ENCODE assay signal across 16 cellular contexts in the genomic region with DNA sequence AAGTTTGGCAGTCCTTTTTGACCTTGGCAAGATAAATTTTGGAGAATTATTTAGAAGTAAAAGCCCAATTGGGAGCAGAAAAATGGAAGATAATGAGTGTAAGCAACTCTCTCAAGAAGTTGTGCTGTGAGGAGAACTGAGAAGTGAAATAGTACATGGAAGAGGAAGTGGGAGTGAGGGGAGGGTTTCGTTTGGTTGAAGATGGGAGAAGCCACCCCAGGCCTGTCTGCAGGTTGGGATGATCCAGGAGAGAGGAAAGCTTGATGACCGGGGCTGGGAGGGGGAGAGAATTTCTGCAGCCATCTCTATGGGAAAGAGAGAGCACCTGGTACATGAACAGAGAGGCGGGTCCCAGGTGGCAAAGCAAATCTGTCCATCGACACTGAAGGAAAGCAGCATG. TPM values are rescaled to one million over a fixed set of nuclear protein-coding genes. Genes with fewer than 3 reads are reported as not detected.
"Had no signal": no experiment of that assay in that cellular context is flagged by ENCODE, and none has a peak within 500 bp of the region (broad histone marks: within the 10 kb centered on the region; RNA-seq: fewer than 3 reads in every experiment).

No MANE protein-coding gene starts in this region.

- H3K4me1 Mint-ChIP-seq: activated CD4-positive, alpha-beta memory T cell treated with anti-CD3 and anti-CD28 coated beads, Interleukin-2, amount 10 ng/mL, durations not matched to agents 7 days and 5 days; activated CD8-positive, alpha-beta memory T cell treated with anti-CD3 and anti-CD28 coated beads, Interleukin-2, amount 10 ng/mL, durations not matched to agents 7 days and 5 days; stimulated activated naive CD8-positive, alpha-beta T cell treated with anti-CD3 and anti-CD28 coated beads, Interleukin-15, amount 100 ng/mL, for 72 hours had no signal

- DNase-seq: activated B cell treated with CpG ODN at 0.5 μM for 24 hours; activated CD4-positive, alpha-beta memory T cell treated with anti-CD3 and anti-CD28 coated beads, Interleukin-2, amount 10 ng/mL, durations not matched to agents 7 days and 5 days; activated CD4-positive, alpha-beta T cell treated with anti-CD3 and anti-CD28 coated beads for 4 hours; activated CD8-positive, alpha-beta memory T cell treated with anti-CD3 and anti-CD28 coated beads, Interleukin-2, amount 10 ng/mL, durations not matched to agents 7 days and 5 days; effector memory CD8-positive, alpha-beta T cell; esophagus squamous epithelium; stimulated activated naive CD8-positive, alpha-beta T cell treated with anti-CD3 and anti-CD28 coated beads, Interleukin-15, amount 100 ng/mL, for 72 hours had no signal

- H3K27ac ChIP-seq: cardiac muscle cell, esophagus squamous epithelium, prostate gland, suprapubic skin had no signal

- H3K4me1 ChIP-seq: esophagus squamous epithelium, prostate gland, suprapubic skin had no signal

- H3K9me3 ChIP-seq: esophagus squamous epithelium, prostate gland, right atrium auricular region, suprapubic skin had no signal

- H3K4me3 ChIP-seq: cardiac muscle cell, esophagus squamous epithelium, prostate gland, right atrium auricular region, suprapubic skin had no signal

- H3K36me3 Mint-ChIP-seq: activated CD8-positive, alpha-beta memory T cell treated with anti-CD3 and anti-CD28 coated beads, Interleukin-2, amount 10 ng/mL, durations not matched to agents 7 days and 5 days; activated naive CD8-positive, alpha-beta T cell; memory B cell; type B pancreatic cell had no signal

- ATAC-seq: activated CD8-positive, alpha-beta memory T cell treated with anti-CD3 and anti-CD28 coated beads, Interleukin-2, amount 10 ng/mL, durations not matched to agents 7 days and 5 days; effector memory CD8-positive, alpha-beta T cell; stimulated activated naive CD8-positive, alpha-beta T cell treated with anti-CD3 and anti-CD28 coated beads, Interleukin-15, amount 100 ng/mL, for 72 hours had no signal

- H3K27me3 ChIP-seq: cardiac muscle cell, right atrium auricular region had no signal

- H3K4me3 Mint-ChIP-seq: activated B cell treated with CpG ODN at 0.5 μM for 24 hours; activated CD4-positive, alpha-beta memory T cell treated with anti-CD3 and anti-CD28 coated beads, Interleukin-2, amount 10 ng/mL, durations not matched to agents 7 days and 5 days; activated CD8-positive, alpha-beta memory T cell treated with anti-CD3 and anti-CD28 coated beads, Interleukin-2, amount 10 ng/mL, durations not matched to agents 7 days and 5 days; activated naive CD8-positive, alpha-beta T cell; effector memory CD8-positive, alpha-beta T cell; memory B cell; stimulated activated naive CD8-positive, alpha-beta T cell treated with anti-CD3 and anti-CD28 coated beads, Interleukin-15, amount 100 ng/mL, for 72 hours; T-helper 2 cell treated with Interferon-gamma antibody and Interleukin-4, amounts not matched to agents 5 μg/mL and 100 μg/mL, for 36 hours; type B pancreatic cell had no signal

- H3K36me3 ChIP-seq: cardiac muscle cell, esophagus squamous epithelium, prostate gland, right atrium auricular region, suprapubic skin had no signal

- H3K27ac Mint-ChIP-seq: activated B cell treated with CpG ODN at 0.5 μM for 24 hours; activated CD4-positive, alpha-beta memory T cell treated with anti-CD3 and anti-CD28 coated beads, Interleukin-2, amount 10 ng/mL, durations not matched to agents 7 days and 5 days; activated CD8-positive, alpha-beta memory T cell treated with anti-CD3 and anti-CD28 coated beads, Interleukin-2, amount 10 ng/mL, durations not matched to agents 7 days and 5 days; activated naive CD8-positive, alpha-beta T cell; effector memory CD8-positive, alpha-beta T cell; memory B cell; T-helper 2 cell treated with Interferon-gamma antibody and Interleukin-4, amounts not matched to agents 5 μg/mL and 100 μg/mL, for 36 hours; type B pancreatic cell had no signal

RNA-seq across cellular contexts. Expression of gene CLIC6, which starts 45.3 kb away (rescaled TPM):
- total RNA-seq: activated B cell treated with CpG ODN at 0.5 μM for 24 hours, cardiac muscle cell, dermis microvascular lymphatic vessel endothelial cell had no signal
